8 cellular contexts compared by ENCODE assay signal in the genomic region with DNA sequence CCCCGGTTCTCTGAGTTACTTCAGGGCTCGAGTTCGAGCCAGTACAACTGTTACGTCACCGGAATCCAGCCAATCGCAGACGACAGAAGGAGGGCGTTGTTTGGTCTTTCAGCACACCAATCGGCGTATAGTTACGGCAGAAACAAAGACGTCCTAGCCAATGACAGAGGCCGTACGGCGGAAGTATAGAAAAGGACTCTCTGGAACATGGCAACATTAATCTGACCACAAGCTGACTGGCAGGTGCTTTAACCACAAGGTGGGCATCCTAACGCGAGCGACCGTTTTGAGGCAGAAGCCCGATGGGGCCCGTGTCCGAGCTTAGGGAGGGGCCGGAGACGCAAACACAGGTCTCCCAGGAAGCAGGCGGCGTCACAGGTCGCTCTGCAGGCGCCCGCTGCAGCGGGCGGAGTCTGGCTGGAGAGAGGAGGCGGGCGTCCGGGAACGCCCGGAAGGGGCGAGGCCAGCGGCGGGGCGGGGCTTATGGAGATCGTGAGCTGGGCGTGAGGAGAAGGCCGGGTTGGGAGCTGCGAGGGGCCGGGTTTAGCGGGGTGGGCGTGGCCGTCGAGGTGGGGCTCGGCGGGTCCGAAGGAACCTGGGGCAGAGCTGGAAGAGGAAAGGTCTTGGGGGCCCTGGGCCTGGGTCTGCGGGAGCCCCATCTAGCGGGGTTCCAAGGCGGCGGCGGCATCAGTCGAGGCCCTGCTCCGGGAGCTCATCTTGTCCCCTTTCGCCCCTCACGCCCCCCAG. TPM values are rescaled to one million over a fixed set of nuclear protein-coding genes. Genes with fewer than 3 reads are reported as not detected.
DNase-seq lines count a peak whose midpoint lies in the region; ATAC-seq and TF ChIP-seq lines count a peak whose summit lies in the region.

A gene with protein sequence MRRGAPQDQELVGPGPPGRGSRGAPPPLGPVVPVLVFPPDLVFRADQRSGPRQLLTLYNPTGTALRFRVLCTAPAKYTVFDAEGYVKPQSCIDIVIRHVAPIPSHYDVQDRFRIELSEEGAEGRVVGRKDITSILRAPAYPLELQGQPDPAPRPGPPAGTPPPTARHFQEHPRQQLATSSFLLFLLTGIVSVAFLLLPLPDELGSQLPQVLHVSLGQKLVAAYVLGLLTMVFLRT (plus strand): TSS at position 558 of the 747 bp plus-strand sequence. CDS start 252 bp downstream, outside the sequence.

- H3K36me3 ChIP-seq in HUES64 (ENCODE audit: insufficient read depth, low read length) = peaks cover 6% of the 10 kb centered on the region; the same call in 1 of the 2 replicates
- no peaks in the 10 kb centered on the region for H3K36me3 ChIP-seq in OCI-LY1 (ENCODE audit: insufficient read depth, low read length)

- no peaks in the 10 kb centered on the region for H3K79me2 ChIP-seq in OCI-LY1 (ENCODE audit: insufficient read depth, low read length)

- under 1% methylated on average over 61 of the region's 61 CpGs for WGBS in HUES64

- H3K9me2 ChIP-seq in OCI-LY1 (ENCODE audit: low read depth, low read length) = no peaks in the 10 kb centered on the region

- in situ Hi-C loops in endometrial microvascular endothelial cells (cut with HindIII; ENCODE audit: inconsistent ontology term, low pct_unique_long_range_greater_than_20kb, low sequenced_read_pairs) = no loop called here

- H3K9ac ChIP-seq in HUES64 (ENCODE audit: low read depth, low read length) (peak within 1 kb of the TSS; percentile 85), OCI-LY1 (ENCODE audit: low read length) (peak within 1 kb of the TSS; percentile 68)

- H2AFZ ChIP-seq in OCI-LY1 (ENCODE audit: low read length) = peak within 1 kb of the TSS; percentile 81; the same call in 1 of the 2 replicates

- H3K4me1 ChIP-seq in HUES64 (ENCODE audit: insufficient read depth, low read length) = no peaks in the 10 kb centered on the region
- H3K4me1 ChIP-seq in OCI-LY1 (ENCODE audit: insufficient read depth, low read length, severe bottlenecking) = peaks cover 7% of the 10 kb centered on the region

- no peaks in the 10 kb centered on the region for H3F3A ChIP-seq in OCI-LY1 (ENCODE audit: insufficient read depth, low read length)

- H4K20me1 ChIP-seq in OCI-LY1 (ENCODE audit: insufficient read depth, low read length) = no peaks in the 10 kb centered on the region

- peak within 1 kb of the TSS; percentile 94 for H3K27ac ChIP-seq in HUES64 (ENCODE audit: low read depth, low read length)
- peak within 1 kb of the TSS; percentile 85 for H3K27ac ChIP-seq in OCI-LY1 (ENCODE audit: low read depth, low read length, poor library complexity, severe bottlenecking)

- ATAC-seq in GM21447 (IDR thresholded peaks at IDR 0.05; ENCODE audit: unreplicated experiment) = peak; percentile 92

- TF ChIP-seq CTCF in OCI-LY1 (IDR thresholded peaks at IDR 0.05; ENCODE audit: low read length) = no peak

- H3K4me3 ChIP-seq in HUES64 (ENCODE audit: low read length) = peak within 1 kb of the TSS; percentile 80
- peak within 1 kb of the TSS; percentile 63 for H3K4me3 ChIP-seq in OCI-LY1 (ENCODE audit: low read depth, low read length, poor library complexity, severe bottlenecking)

- H3K27me3 ChIP-seq in HUES64 (ENCODE audit: insufficient read depth, low read length) = no peaks in the 10 kb centered on the region
- H3K27me3 ChIP-seq in OCI-LY1 (ENCODE audit: insufficient read depth, low read length) = no peaks in the 10 kb centered on the region

- peak; percentile 98 for DNase-seq in D341Med (ENCODE audit: low spot score)
- DNase-seq in activated CD8-positive, alpha-beta memory T cell treated with anti-CD3 and anti-CD28 coated beads, Interleukin-2, amount 50 U/mL, for 4 hours = peak; percentile 98
- peak; percentile 99 for DNase-seq in mesenteric fat pad (ENCODE audit: low spot score)
- DNase-seq in stimulated activated CD8-positive, alpha-beta memory T cell treated with anti-CD3 and anti-CD28 coated beads, Interleukin-15, amount 100 ng/mL, for 24 hours (ENCODE audit: low read depth) = peak; percentile 96

- peak within 1 kb of the TSS; percentile 71 for H3K4me2 ChIP-seq in OCI-LY1 (ENCODE audit: low read length)

- H3K9me3 ChIP-seq in HUES64 (ENCODE audit: insufficient read depth, low read depth, low read length) = no peaks in the 10 kb centered on the region
- H3K9me3 ChIP-seq in OCI-LY1 (ENCODE audit: low read length) = no peaks in the 10 kb centered on the region

RNA-seq across cellular contexts. Expression of the gene that starts here (rescaled TPM):
- 15.9 TPM for polyA plus RNA-seq in HUES64 (2013, experiment 1 of 2)
- polyA plus RNA-seq in HUES64 (2013, experiment 2 of 2) = 21.1 TPM
- 17.6 TPM for total RNA-seq in endometrial microvascular endothelial cells (ENCODE audit: inconsistent ontology term)
- 12.9 TPM for total RNA-seq in mesenteric fat pad

Comparison
In these comparisons a context has a peak if more than half of its experiments do, and no peak if none do; other contexts are left out.
1. Peak in every context shown above with its lines: DNase-seq, ATAC-seq, H3K4me3 ChIP-seq and H3K27ac ChIP-seq.